Comparison of ENCODE assay signal across 21 cellular contexts in the genomic region with DNA sequence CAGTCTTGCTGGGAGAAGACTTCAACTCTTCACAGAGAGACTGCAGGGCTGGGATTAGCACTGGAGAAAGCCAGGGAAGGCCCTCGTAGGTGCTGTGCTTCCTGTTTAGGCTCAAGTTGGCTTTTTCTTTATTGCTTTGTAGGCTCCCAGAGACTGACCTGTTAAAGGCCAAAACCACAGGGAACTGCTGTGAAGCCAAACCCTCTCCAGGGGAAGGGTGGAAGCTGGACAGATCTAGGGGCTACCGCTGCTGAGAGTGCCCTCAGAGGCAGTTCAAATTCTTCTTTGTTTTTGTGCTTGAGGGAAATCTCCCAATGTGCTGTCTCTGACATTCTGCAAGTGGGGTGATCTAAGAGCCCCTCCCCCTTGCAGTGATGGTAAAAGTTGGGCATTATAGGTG.
"Had no signal": no experiment of that assay in that cellular context is flagged by ENCODE, and none has a peak within 500 bp of the region (broad histone marks: within the 10 kb centered on the region; RNA-seq: fewer than 3 reads in every experiment).

No MANE protein-coding gene starts in this region.

- H3K27me3 ChIP-seq: esophagus squamous epithelium, ovary, right lobe of liver, suprapubic skin, transverse colon, upper lobe of right lung, uterus had no signal

- DNase-seq: dermis blood vessel endothelial cell; effector memory CD4-positive, alpha-beta T cell; erythroblast; esophagus squamous epithelium; hypothalamus; kidney; natural killer cell; occipital lobe; ovary; posterior cingulate gyrus; right lobe of liver; small intestine; stimulated activated CD4-positive, alpha-beta T cell treated with anti-CD3 and anti-CD28 coated beads, Interleukin-15, amount 100 ng/mL, for 24 hours; stimulated activated CD4-positive, alpha-beta T cell treated with anti-CD3 and anti-CD28 coated beads, Interleukin-2, amount 100 ng/mL, for 48 hours; stimulated activated naive B cell treated with anti-CD40 and anti-IgM and Interleukin-4, amounts not matched to agents 10 μg/mL and 1 μg/mL and 100 μg/mL, for 72 hours; transverse colon; upper lobe of right lung; uterus had no signal

- H3K36me3 ChIP-seq: esophagus squamous epithelium, ovary, right lobe of liver, suprapubic skin, transverse colon, upper lobe of right lung, uterus had no signal

- H3K27ac ChIP-seq: coronary artery, esophagus squamous epithelium, ovary, right lobe of liver, suprapubic skin, transverse colon, upper lobe of right lung, uterus had no signal

- H3K4me1 ChIP-seq: esophagus squamous epithelium, right lobe of liver, suprapubic skin, transverse colon, upper lobe of right lung, uterus had no signal

- H3K4me3 ChIP-seq: coronary artery, esophagus squamous epithelium, lung, ovary, right lobe of liver, suprapubic skin, transverse colon, upper lobe of right lung, uterus had no signal

- H3K9me3 ChIP-seq: ovary, right lobe of liver, suprapubic skin, upper lobe of right lung, uterus had no signal
